Comparison of ENCODE assay signal across 21 cellular contexts in the genomic region with DNA sequence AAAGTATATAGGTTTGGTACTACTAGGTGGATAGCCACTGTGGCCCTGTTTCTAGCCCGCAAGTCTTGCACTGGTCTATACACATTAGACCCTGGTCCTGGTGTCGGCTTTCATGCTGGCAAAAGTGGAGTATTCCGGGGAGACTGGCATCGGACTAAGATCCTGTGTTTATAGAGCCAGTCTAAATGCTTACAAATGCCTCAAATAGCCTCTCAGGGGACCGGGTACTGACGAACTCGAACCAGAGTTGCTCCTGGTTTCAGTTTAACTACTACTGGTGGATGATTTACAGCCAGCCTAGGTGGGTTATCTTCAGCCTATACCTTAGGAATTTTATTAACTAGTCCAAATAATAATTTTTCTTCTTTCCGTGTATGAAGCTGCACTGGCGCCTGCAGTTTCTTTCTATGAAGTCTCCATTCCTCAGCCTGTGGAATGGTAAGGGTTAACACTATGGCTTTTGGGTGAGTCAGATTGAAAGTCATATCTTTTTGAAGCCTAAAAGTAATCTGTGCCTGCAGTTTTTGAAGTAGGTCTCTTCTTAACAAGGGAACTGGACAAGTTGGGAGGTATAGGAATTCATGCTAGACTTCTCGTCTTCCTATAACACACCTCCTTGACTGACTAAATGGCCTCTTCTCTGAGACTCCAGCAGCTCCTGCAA. TPM values are rescaled to one million over a fixed set of nuclear protein-coding genes. Genes with fewer than 3 reads are reported as not detected.
DNase-seq lines count a peak whose midpoint lies in the region; ATAC-seq and TF ChIP-seq lines count a peak whose summit lies in the region.
"Had no signal": no experiment of that assay in that cellular context is flagged by ENCODE, and none has a peak within 500 bp of the region (broad histone marks: within the 10 kb centered on the region; RNA-seq: fewer than 3 reads in every experiment).

No MANE protein-coding gene starts in this region.

- H3K27ac ChIP-seq in foreskin keratinocyte: no peak overlapping the region
- H3K27ac ChIP-seq: 22Rv1, HL-60 had no signal

- DNase-seq in activated CD4-positive, alpha-beta T cell treated with anti-CD3 and anti-CD28 coated beads, Interleukin-2, amount 10 ng/mL, durations not matched to agents 7 days and 5 days: no peak
- DNase-seq in activated CD4-positive, alpha-beta T cell treated with anti-CD3 and anti-CD28 coated beads, Interleukin-2, amount 50 U/mL, for 1 hour: no peak
- DNase-seq in adipocyte (ENCODE audit: low read depth) (peak; percentile 12), mesenteric fat pad (ENCODE audit: low spot score) (peak; percentile 49), foreskin keratinocyte (no peak), NCI-H774 (lab: John Stamatoyannopoulos, UW) (no peak)
- no peak for DNase-seq in activated naive CD4-positive, alpha-beta T cell treated with anti-CD3 and anti-CD28 coated beads, Interleukin-2, amount 50 U/mL, for 72 hours (ENCODE audit: low spot score in 2 of 2)
- DNase-seq: BE2C; CD8-positive, alpha-beta memory T cell; DND-41; GDM1; H9; NCI-H1417; NCI-H187 treated with DMSO at 0.1 percent for 48 hours; NCI-H526 treated with DMSO at 0.1 percent for 48 hours; RPMI8226; SIG-M5 had no signal

- H3K4me3 ChIP-seq in adipocyte (ENCODE audit: low read length): no peak overlapping the region

- POLR2A ChIA-PET in activated CD4-positive, alpha-beta T cell treated with anti-CD3 and anti-CD28 coated beads, Interleukin-2, amount 10 ng/mL, durations not matched to agents 7 days and 5 days (lab: Charles Lee): interaction anchor here (0.7 kb wide), 1 partner anchor 329 kb away, joined by 3 read pairs; no protein-coding TSS in a partner anchor

- H3K36me3 Mint-ChIP-seq in activated CD4-positive, alpha-beta T cell treated with anti-CD3 and anti-CD28 coated beads, Interleukin-2, amount 10 ng/mL, durations not matched to agents 7 days and 5 days (ENCODE audit: low read depth): no peaks in the 10 kb centered on the region
- no peaks in the 10 kb centered on the region for H3K36me3 Mint-ChIP-seq in stimulated activated memory B cell treated with anti-CD40 and anti-IgM and Interleukin-4, amounts not matched to agents 10 μg/mL and 1 μg/mL and 100 μg/mL, for 72 hours
- H3K36me3 Mint-ChIP-seq in activated naive CD4-positive, alpha-beta T cell treated with anti-CD3 and anti-CD28 coated beads, Interleukin-2, amount 50 U/mL, for 72 hours: no peaks in the 10 kb centered on the region
- H3K36me3 Mint-ChIP-seq: CD8-positive, alpha-beta memory T cell had no signal

- ATAC-seq in foreskin keratinocyte: no peak
- ATAC-seq in stimulated activated memory B cell treated with anti-CD40 and anti-IgM and Interleukin-4, amounts not matched to agents 10 μg/mL and 1 μg/mL and 100 μg/mL, for 72 hours: no peak
- no peak for ATAC-seq in activated naive CD4-positive, alpha-beta T cell treated with anti-CD3 and anti-CD28 coated beads, Interleukin-2, amount 50 U/mL, for 72 hours

- peak overlapping the region; percentile 27 for H3K27ac Mint-ChIP-seq in activated CD4-positive, alpha-beta T cell treated with anti-CD3 and anti-CD28 coated beads, Interleukin-2, amount 10 ng/mL, durations not matched to agents 7 days and 5 days
- H3K27ac Mint-ChIP-seq in stimulated activated memory B cell treated with anti-CD40 and anti-IgM and Interleukin-4, amounts not matched to agents 10 μg/mL and 1 μg/mL and 100 μg/mL, for 72 hours: no peak overlapping the region
- H3K27ac Mint-ChIP-seq in activated naive CD4-positive, alpha-beta T cell treated with anti-CD3 and anti-CD28 coated beads, Interleukin-2, amount 50 U/mL, for 72 hours: no peak overlapping the region
- H3K27ac Mint-ChIP-seq: H9 had no signal

- H3K9ac ChIP-seq in adipocyte (ENCODE audit: low read length): no peak overlapping the region

- no peaks in the 10 kb centered on the region for H3K9me3 Mint-ChIP-seq in activated CD4-positive, alpha-beta T cell treated with anti-CD3 and anti-CD28 coated beads, Interleukin-2, amount 10 ng/mL, durations not matched to agents 7 days and 5 days
- no peaks in the 10 kb centered on the region for H3K9me3 Mint-ChIP-seq in stimulated activated memory B cell treated with anti-CD40 and anti-IgM and Interleukin-4, amounts not matched to agents 10 μg/mL and 1 μg/mL and 100 μg/mL, for 72 hours
- peaks cover 0 to 8% of the 10 kb centered on the region in 2 donors for H3K9me3 Mint-ChIP-seq in activated naive CD4-positive, alpha-beta T cell treated with anti-CD3 and anti-CD28 coated beads, Interleukin-2, amount 50 U/mL, for 72 hours
- H3K9me3 Mint-ChIP-seq: CD8-positive, alpha-beta memory T cell had no signal

- H3K4me1 ChIP-seq in adipocyte (ENCODE audit: control insufficient read depth, insufficient read depth, low read length) (peaks cover 25% of the 10 kb centered on the region), foreskin keratinocyte (no peaks in the 10 kb centered on the region)
- H3K4me1 ChIP-seq: BE2C had no signal

- no peaks in the 10 kb centered on the region for H3K36me3 ChIP-seq in adipocyte (ENCODE audit: control insufficient read depth, insufficient read depth, low read length, severe bottlenecking)
- H3K36me3 ChIP-seq: BE2C had no signal

- H3K27me3 ChIP-seq in adipocyte (replicated peaks; ENCODE audit: control insufficient read depth, insufficient read depth, low read length) (no peaks in the 10 kb centered on the region), foreskin keratinocyte (peaks cover 10% of the 10 kb centered on the region)
- H3K27me3 ChIP-seq: BE2C had no signal

- H3K4me1 Mint-ChIP-seq in activated CD4-positive, alpha-beta T cell treated with anti-CD3 and anti-CD28 coated beads, Interleukin-2, amount 10 ng/mL, durations not matched to agents 7 days and 5 days: peaks cover 27% of the 10 kb centered on the region
- H3K4me1 Mint-ChIP-seq in stimulated activated memory B cell treated with anti-CD40 and anti-IgM and Interleukin-4, amounts not matched to agents 10 μg/mL and 1 μg/mL and 100 μg/mL, for 72 hours: peaks cover 24% of the 10 kb centered on the region
- H3K4me1 Mint-ChIP-seq: H9 had no signal

- no peaks in the 10 kb centered on the region for H3K27me3 Mint-ChIP-seq in activated CD4-positive, alpha-beta T cell treated with anti-CD3 and anti-CD28 coated beads, Interleukin-2, amount 10 ng/mL, durations not matched to agents 7 days and 5 days
- H3K27me3 Mint-ChIP-seq in stimulated activated memory B cell treated with anti-CD40 and anti-IgM and Interleukin-4, amounts not matched to agents 10 μg/mL and 1 μg/mL and 100 μg/mL, for 72 hours: no peaks in the 10 kb centered on the region
- H3K27me3 Mint-ChIP-seq: CD8-positive, alpha-beta memory T cell had no signal

- H3K9me3 ChIP-seq in adipocyte (ENCODE audit: control insufficient read depth, low read length): peaks cover 4% of the 10 kb centered on the region
- H3K9me3 ChIP-seq: BE2C had no signal

- TF ChIP-seq CTCF in foreskin keratinocyte (conservative IDR thresholded peaks at IDR 0.05): no peak

- CTCF ChIA-PET in activated CD4-positive, alpha-beta T cell treated with anti-CD3 and anti-CD28 coated beads, Interleukin-2, amount 10 ng/mL, durations not matched to agents 7 days and 5 days (lab: Charles Lee): no interaction called here

- no peak overlapping the region for H3K4me3 Mint-ChIP-seq in activated CD4-positive, alpha-beta T cell treated with anti-CD3 and anti-CD28 coated beads, Interleukin-2, amount 10 ng/mL, durations not matched to agents 7 days and 5 days
- no peak overlapping the region for H3K4me3 Mint-ChIP-seq in stimulated activated memory B cell treated with anti-CD40 and anti-IgM and Interleukin-4, amounts not matched to agents 10 μg/mL and 1 μg/mL and 100 μg/mL, for 72 hours
- H3K4me3 Mint-ChIP-seq: H9 had no signal

RNA-seq across cellular contexts. Expression of a gene that starts 51.3 kb away (rescaled TPM):
- total RNA-seq in activated CD4-positive, alpha-beta T cell treated with anti-CD3 and anti-CD28 coated beads, Interleukin-2, amount 10 ng/mL, durations not matched to agents 7 days and 5 days: not detected
- not detected for total RNA-seq in mesenteric fat pad
- total RNA-seq in foreskin keratinocyte: not detected in 2 replicates
- polyA plus RNA-seq in foreskin keratinocyte: not detected in 2 replicates
- total RNA-seq in activated naive CD4-positive, alpha-beta T cell treated with anti-CD3 and anti-CD28 coated beads, Interleukin-2, amount 50 U/mL, for 72 hours: not detected
- total RNA-seq: CD8-positive, alpha-beta memory T cell; H9 had no signal
- polyA plus RNA-seq: AG04450; CD8-positive, alpha-beta memory T cell had no signal

Comparison
In these comparisons a context has a peak if more than half of its experiments do, and no peak if none do; other contexts are left out.
1. DNase-seq: peak in adipocyte (single experiment) and mesenteric fat pad (single experiment); none in activated CD4-positive, alpha-beta T cell treated with anti-CD3 and anti-CD28 coated beads, Interleukin-2, amount 10 ng/mL, durations not matched to agents 7 days and 5 days (single experiment), activated CD4-positive, alpha-beta T cell treated with anti-CD3 and anti-CD28 coated beads, Interleukin-2, amount 50 U/mL, for 1 hour (single experiment), foreskin keratinocyte (0 of 2), NCI-H774 (single experiment) and activated naive CD4-positive, alpha-beta T cell treated with anti-CD3 and anti-CD28 coated beads, Interleukin-2, amount 50 U/mL, for 72 hours (0 of 2).